1 cellular context compared by ENCODE assay signal in genomic region chr11:125932301-125932700, GRCh38.
A peak's percentile ranks its signal among the peaks of the same experiment; 100 is the strongest.
TF ChIP-seq lines count a peak whose summit lies in the region.

No MANE protein-coding gene starts in this region.

TF ChIP-seq in WTC11, 78 proteins besides CTCF, POLR2A, EP300 and RAD21:
- TF ChIP-seq MAX (CRISPR knock-in tag; IDR thresholded peaks at IDR 0.05) (0 out of 2 replicates have a peak, but pooled peaks have one; percentile 2), E2F5 (CRISPR knock-in tag; IDR thresholded peaks at IDR 0.05) (no peak)
TF ChIP-seq in WTC11: peak in this region for 1.
